ENCODE assay signal across 8 cellular contexts in the genomic region with DNA sequence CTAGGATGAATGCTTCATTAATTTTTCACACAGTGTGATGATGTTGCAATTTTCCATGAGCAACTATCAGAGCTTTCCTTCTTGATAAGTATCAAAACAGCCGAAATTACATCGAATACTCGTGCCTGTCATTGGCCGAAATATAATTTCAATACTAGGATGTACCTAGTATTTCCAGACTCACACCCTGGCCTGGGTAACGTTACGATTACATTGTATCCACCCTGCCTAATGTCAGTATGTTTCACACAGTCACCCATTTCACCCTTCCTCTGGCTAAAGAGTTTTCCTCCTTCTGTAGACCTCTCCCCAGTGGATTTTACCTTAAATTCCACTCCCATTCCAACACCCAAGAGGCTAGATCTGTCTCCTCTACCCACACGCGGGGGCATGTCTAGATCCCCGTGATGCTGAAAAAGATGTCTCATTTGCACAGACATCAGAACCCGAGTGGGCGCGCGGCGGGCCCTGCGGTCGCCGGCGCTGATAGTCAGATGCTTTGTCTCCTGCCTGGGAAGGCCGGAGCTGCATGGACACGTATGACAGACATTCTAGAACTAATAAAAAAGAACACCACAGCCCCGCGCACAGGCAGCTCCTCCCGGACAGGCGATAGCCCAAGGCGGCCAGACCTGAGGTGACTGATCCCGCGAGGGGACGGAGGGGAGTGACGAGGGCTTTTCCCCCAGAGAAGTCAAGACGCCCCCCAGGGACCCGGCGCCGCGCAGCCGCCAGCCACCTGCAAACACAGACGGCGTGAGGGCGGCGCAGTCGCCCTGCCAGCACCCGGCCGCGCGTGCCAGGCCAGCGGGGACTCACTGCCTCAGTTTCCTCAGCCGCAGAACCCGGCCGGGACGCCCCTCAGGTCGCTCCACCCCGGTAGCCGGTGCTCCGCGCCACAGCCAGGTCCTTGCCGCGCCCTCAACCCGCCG. TPM values are rescaled to one million over a fixed set of nuclear protein-coding genes. Genes with fewer than 3 reads are reported as not detected.
DNase-seq lines count a peak whose midpoint lies in the region; ATAC-seq, FAIRE-seq and TF ChIP-seq lines count a peak whose summit lies in the region.

No MANE protein-coding gene starts in this region.

- H3K4me1 ChIP-seq in lung (ENCODE audit: control insufficient read depth in 2 of 2, insufficient read depth in 2 of 2, low read length in 2 of 2) = peaks cover 2 to 4% of the 10 kb centered on the region in 2 donors

- TF ChIP-seq POLR2A in GM12891 (IDR thresholded peaks at IDR 0.05; ENCODE audit: low read depth, low read length) = no peak

- no peak for TF ChIP-seq CTCF in lung (IDR thresholded peaks at IDR 0.05; ENCODE audit: control extremely low read depth, extremely low read depth)

- H3K27me3 ChIP-seq in lung (ENCODE audit: control insufficient read depth, insufficient read depth) = no peaks in the 10 kb centered on the region

- H3K27ac ChIP-seq in lung (ENCODE audit: low read depth in 1 of 2, low read length in 1 of 2) = peak overlapping the region; percentile 73 to 92

- peak; percentile 17 for DNase-seq in GM12891 (ENCODE audit: insufficient read length, low spot score)
- DNase-seq in NCI-H1694 (lab: John Stamatoyannopoulos, UW) = peak; percentile 20
- peak; percentile 30 for DNase-seq in activated CD4-positive, alpha-beta T cell treated with anti-CD3 and anti-CD28 coated beads, Interleukin-2, amount 50 U/mL, for 1 hour
- DNase-seq in dermis microvascular lymphatic vessel endothelial cell (ENCODE audit: low read depth in 2 of 2) = peak; percentile 30 to 46
- peak; percentile 36 for DNase-seq in lung (ENCODE audit: low spot score)
- DNase-seq in stimulated activated CD4-positive, alpha-beta T cell treated with anti-CD3 and anti-CD28 coated beads, TNF-alpha, amount 100 ng/mL, for 4 hours (ENCODE audit: low read depth in 3 of 3) = peak; percentile 16 to 43 (median 38)
- no peak for DNase-seq in UCSD-AML1 (lab: John Stamatoyannopoulos, UW; ENCODE audit: unreplicated experiment)

- FAIRE-seq in GM12891 (lab: Jason Lieb, UNC) = peak; percentile 66

- ATAC-seq in HG02610 (IDR thresholded peaks at IDR 0.05; ENCODE audit: unreplicated experiment) = peak; percentile 10
- ATAC-seq in lung (ENCODE audit: insufficient read depth, low FRiP score) = peak; percentile 0

- H3K36me3 ChIP-seq in lung (ENCODE audit: control insufficient read depth in 2 of 2, insufficient read depth in 2 of 2, low read length in 2 of 2) = no peaks in the 10 kb centered on the region

- H3K9me3 ChIP-seq in lung (ENCODE audit: control insufficient read depth in 2 of 2, insufficient read depth in 1 of 2, low read length in 1 of 2) = no peaks in the 10 kb centered on the region

- H3K4me3 ChIP-seq in lung = peak overlapping the region; percentile 61

- WGBS in lung, 2 donors = 2 to 7% methylated on average over 40 to 58 of the region's 58 CpGs

TF ChIP-seq in GM12891, 5 proteins besides CTCF, POLR2A, EP300 and RAD21:
- TF ChIP-seq PAX5 (IDR thresholded peaks at IDR 0.05; ENCODE audit: insufficient read depth, low read length, severe bottlenecking) (no peak), TAF1 (IDR thresholded peaks at IDR 0.05; ENCODE audit: low read depth, low read length) (0 out of 2 replicates have a peak, but pooled peaks have one; percentile 11)
TF ChIP-seq in GM12891: peak in this region for 1.

RNA-seq across cellular contexts. Expression of a gene that starts 0.7 kb away (rescaled TPM):
- 17.7 TPM for polyA plus RNA-seq in GM12891 (2012; ENCODE audit: low read depth, missing spikeins)
- total RNA-seq in dermis microvascular lymphatic vessel endothelial cell = 5.3 and 5.9 TPM in 2 replicates
- 10 to 100 TPM; 21.0 to 36.5 TPM for total RNA-seq in lung
- 1 to 10 TPM; 5.2 to 5.6 TPM for polyA plus RNA-seq in lung
